17 cellular contexts compared by ENCODE assay signal in genomic region chr1:59007429-59007819, GRCh38.
A peak's percentile ranks its signal among the peaks of the same experiment; 100 is the strongest.
DNase-seq lines count a peak whose midpoint lies in the region; ATAC-seq and TF ChIP-seq lines count a peak whose summit lies in the region.
"Had no signal": no experiment of that assay in that cellular context is flagged by ENCODE, and none has a peak within 500 bp of the region (broad histone marks: within the 10 kb centered on the region; RNA-seq: fewer than 3 reads in every experiment).

No MANE protein-coding gene starts in this region.

- no peak overlapping the region for H3K27ac Mint-ChIP-seq in activated T-cell treated with anti-CD3 and anti-CD28 coated beads, Interleukin-2, amount 50 U/mL, for 72 hours
- no peak overlapping the region for H3K27ac Mint-ChIP-seq in neural progenitor cell

- peaks cover 6% of the 10 kb centered on the region for H3K4me1 ChIP-seq in neural progenitor cell
- H3K4me1 ChIP-seq: Caco-2 had no signal

- no peaks in the 10 kb centered on the region for H3K9me3 Mint-ChIP-seq in activated T-cell treated with anti-CD3 and anti-CD28 coated beads, Interleukin-2, amount 50 U/mL, for 72 hours
- H3K9me3 Mint-ChIP-seq in neural progenitor cell = no peaks in the 10 kb centered on the region

- no peaks in the 10 kb centered on the region for H3K27me3 Mint-ChIP-seq in activated T-cell treated with anti-CD3 and anti-CD28 coated beads, Interleukin-2, amount 50 U/mL, for 72 hours (ENCODE audit: low read depth)
- peaks cover 2% of the 10 kb centered on the region for H3K27me3 Mint-ChIP-seq in neural progenitor cell (ENCODE audit: insufficient read depth, low read depth)

- peaks cover 44% of the 10 kb centered on the region for H3K4me1 Mint-ChIP-seq in activated T-cell treated with anti-CD3 and anti-CD28 coated beads, Interleukin-2, amount 50 U/mL, for 72 hours (ENCODE audit: low read depth)
- peaks cover 20% of the 10 kb centered on the region for H3K4me1 Mint-ChIP-seq in neural progenitor cell

- no peaks in the 10 kb centered on the region for H3K36me3 Mint-ChIP-seq in activated T-cell treated with anti-CD3 and anti-CD28 coated beads, Interleukin-2, amount 50 U/mL, for 72 hours (ENCODE audit: insufficient read depth in 2 of 2)
- no peaks in the 10 kb centered on the region for H3K36me3 Mint-ChIP-seq in neural progenitor cell

- no peak for DNase-seq in activated T-cell treated with anti-CD3 and anti-CD28 coated beads, Interleukin-2, amount 50 U/mL, for 72 hours
- DNase-seq in activated T-cell treated with anti-CD3 and anti-CD28 coated beads, Interleukin-2, amount 50 U/mL, for 48 hours = no peak
- DNase-seq in fibroblast of mammary gland (ENCODE audit: low read depth) = peak; percentile 31
- DNase-seq in iPS-NIHi11 (ENCODE audit: low spot score) = no peak
- no peak for DNase-seq in neural progenitor cell (ENCODE audit: low spot score)
- no peak for DNase-seq in NCI-H226
- DNase-seq in RPMI8226 = no peak
- DNase-seq: ACHN, Caco-2, cortex of kidney, hypothalamus, NCI-H774, T1000 had no signal

- H2AFZ ChIP-seq in neural progenitor cell (replicated peaks) = no peak overlapping the region

- H3K4me3 Mint-ChIP-seq in activated T-cell treated with anti-CD3 and anti-CD28 coated beads, Interleukin-2, amount 50 U/mL, for 72 hours = peak overlapping the region; percentile 18 to 42
- H3K4me3 Mint-ChIP-seq in neural progenitor cell = no peak overlapping the region

- ATAC-seq in activated T-cell treated with anti-CD3 and anti-CD28 coated beads, Interleukin-2, amount 50 U/mL, for 72 hours (replicated peaks in 1 of 2) = no peak
- ATAC-seq in HG03108 (IDR thresholded peaks at IDR 0.05; ENCODE audit: unreplicated experiment) = peak; percentile 2
- ATAC-seq: left lobe of liver had no signal

- no peak overlapping the region for H3K27ac ChIP-seq in neural progenitor cell
- H3K27ac ChIP-seq: esophagus muscularis mucosa had no signal

- no peak overlapping the region for H3K4me2 ChIP-seq in neural progenitor cell

- TF ChIP-seq CTCF in fibroblast of mammary gland (conservative IDR thresholded peaks at IDR 0.05; ENCODE audit: control insufficient read depth, insufficient read depth, low read depth, low read length) (no peak), neural progenitor cell (IDR thresholded peaks at IDR 0.05) (no peak)

- H3K4me3 ChIP-seq in fibroblast of mammary gland (ENCODE audit: control insufficient read depth, low read depth, low read length) = no peak overlapping the region
- H3K4me3 ChIP-seq in neural progenitor cell = no peak overlapping the region
- H3K4me3 ChIP-seq: ascending aorta, esophagus muscularis mucosa had no signal

- H3K36me3 ChIP-seq in neural progenitor cell = no peaks in the 10 kb centered on the region
- H3K36me3 ChIP-seq: ascending aorta, esophagus muscularis mucosa had no signal

- no peaks in the 10 kb centered on the region for H3K79me2 ChIP-seq in neural progenitor cell (ENCODE audit: low read depth)

- no peaks in the 10 kb centered on the region for H4K20me1 ChIP-seq in neural progenitor cell (ENCODE audit: low read depth)

- peaks cover 8% of the 10 kb centered on the region for H3F3A ChIP-seq in neural progenitor cell (ENCODE audit: low read depth)

- no peaks in the 10 kb centered on the region for H3K9me3 ChIP-seq in neural progenitor cell (ENCODE audit: low read depth)
- H3K9me3 ChIP-seq: ascending aorta, Caco-2, esophagus muscularis mucosa had no signal

- H3K27me3 ChIP-seq in neural progenitor cell = peaks cover 33% of the 10 kb centered on the region
- H3K27me3 ChIP-seq: ascending aorta, esophagus muscularis mucosa had no signal

- no peak overlapping the region for H3K9ac ChIP-seq in neural progenitor cell
